17 cellular contexts compared by ENCODE assay signal in the genomic region with DNA sequence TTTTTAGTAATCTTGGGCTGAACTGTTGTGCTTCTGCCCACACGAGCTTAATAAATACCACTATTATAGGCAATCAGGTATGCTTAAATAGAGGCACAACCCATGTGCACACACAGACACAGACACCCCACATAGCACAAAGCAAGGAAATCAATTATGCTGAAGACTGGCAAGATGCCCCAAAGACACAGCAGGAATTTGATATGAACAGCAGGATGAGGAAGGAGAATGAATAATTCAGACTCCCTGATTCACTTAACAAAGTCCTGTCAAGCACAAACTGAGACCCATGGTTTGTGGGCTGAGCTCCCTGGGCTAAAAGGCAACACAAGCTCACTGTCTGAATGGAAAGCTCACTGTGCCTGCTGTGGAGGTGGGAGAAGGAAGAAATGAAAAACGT. TPM values are rescaled to one million over a fixed set of nuclear protein-coding genes. Genes with fewer than 3 reads are reported as not detected.
DNase-seq lines count a peak whose midpoint lies in the region; ATAC-seq and TF ChIP-seq lines count a peak whose summit lies in the region.
"Had no signal": no experiment of that assay in that cellular context is flagged by ENCODE, and none has a peak within 500 bp of the region (broad histone marks: within the 10 kb centered on the region; RNA-seq: fewer than 3 reads in every experiment).

No MANE protein-coding gene starts in this region.

- H4K20me1 ChIP-seq in smooth muscle cell (ENCODE audit: low read depth): peaks cover 96% of the 10 kb centered on the region
- H4K20me1 ChIP-seq: BLaER1 treated with 17β-estradiol and CSF1 and Interleukin-3, amounts not matched to agents 10 nM and 100 nM had no signal

- H3K36me3 ChIP-seq in smooth muscle cell (ENCODE audit: low read depth): no peaks in the 10 kb centered on the region
- H3K36me3 ChIP-seq: BLaER1 treated with 17β-estradiol and CSF1 and Interleukin-3, amounts not matched to agents 10 nM and 100 nM had no signal

- peaks cover 27% of the 10 kb centered on the region for H3F3A ChIP-seq in smooth muscle cell (ENCODE audit: low read depth)

- H3K9me3 Mint-ChIP-seq in HFFc6 (no peaks in the 10 kb centered on the region; the same call in 1 of the 2 replicates), endothelial cell (ENCODE audit: unreplicated experiment) (no peaks in the 10 kb centered on the region)
- H3K9me3 Mint-ChIP-seq: activated naive CD8-positive, alpha-beta T cell treated with anti-CD3 and anti-CD28 coated beads for 36 hours; activated T-cell treated with anti-CD3 and anti-CD28 coated beads, Interleukin-2, amount 50 U/mL, for 4 hours; naive thymus-derived CD4-positive, alpha-beta T cell had no signal

- H3K4me1 Mint-ChIP-seq in HFFc6 (ENCODE audit: low read depth) (no peaks in the 10 kb centered on the region; the same call in 1 of the 2 replicates), endothelial cell (ENCODE audit: unreplicated experiment) (peaks cover 34% of the 10 kb centered on the region)
- H3K4me1 Mint-ChIP-seq: naive thymus-derived CD4-positive, alpha-beta T cell had no signal

- H3K36me3 Mint-ChIP-seq in HFFc6 (ENCODE audit: low read depth) (peaks cover 13% of the 10 kb centered on the region), endothelial cell (ENCODE audit: low read depth, unreplicated experiment) (no peaks in the 10 kb centered on the region)
- H3K36me3 Mint-ChIP-seq: activated naive CD8-positive, alpha-beta T cell treated with anti-CD3 and anti-CD28 coated beads for 36 hours; naive thymus-derived CD4-positive, alpha-beta T cell had no signal

- DNase-seq in HFFc6 (no peak), astrocyte of the spinal cord (ENCODE audit: low read depth, low spot score) (peak; percentile 43), iris pigment epithelial cell (ENCODE audit: low read depth) (peak; percentile 50), smooth muscle cell (lab: John Stamatoyannopoulos, UW; ENCODE audit: unreplicated experiment) (no peak), endothelial cell (ENCODE audit: low spot score) (no peak)
- no peak for DNase-seq in activated effector memory CD4-positive, alpha-beta T cell treated with anti-CD3 and anti-CD28 coated beads, Interleukin-2, amount 50 U/mL, for 16 hours
- DNase-seq: activated naive CD8-positive, alpha-beta T cell treated with anti-CD3 and anti-CD28 coated beads for 36 hours; activated T-cell treated with anti-CD3 and anti-CD28 coated beads, Interleukin-2, amount 50 U/mL, for 4 hours; cortex of kidney; Karpas-422; naive thymus-derived CD4-positive, alpha-beta T cell; NCI-H1694; NCI-H510A; stimulated activated CD4-positive, alpha-beta T cell treated with anti-CD3 and anti-CD28 coated beads, Interleukin-2, amount 100 ng/mL, for 48 hours had no signal

- TF ChIP-seq CTCF in HFFc6 (IDR thresholded peaks at IDR 0.05): no peak
- no peak for TF ChIP-seq CTCF in astrocyte of the spinal cord (IDR thresholded peaks at IDR 0.05; ENCODE audit: low read depth, low read length)
- no peak for TF ChIP-seq CTCF in smooth muscle cell (IDR thresholded peaks at IDR 0.05; ENCODE audit: borderline replicate concordance, insufficient read depth, poor library complexity, severe bottlenecking)
- TF ChIP-seq CTCF in endothelial cell (IDR thresholded peaks at IDR 0.05; ENCODE audit: unreplicated experiment): no peak

- no peak overlapping the region for H3K9ac ChIP-seq in smooth muscle cell (ENCODE audit: low read depth)
- H3K9ac ChIP-seq: BLaER1 treated with 17β-estradiol and CSF1 and Interleukin-3, amounts not matched to agents 10 nM and 100 nM had no signal

- no peak overlapping the region for H3K4me3 ChIP-seq in astrocyte of the spinal cord (ENCODE audit: low read depth, low read length)
- H3K4me3 ChIP-seq in smooth muscle cell: no peak overlapping the region
- H3K4me3 ChIP-seq: BLaER1 treated with 17β-estradiol and CSF1 and Interleukin-3, amounts not matched to agents 10 nM and 100 nM had no signal

- no peaks in the 10 kb centered on the region for H3K9me3 ChIP-seq in smooth muscle cell (replicated peaks; ENCODE audit: low read depth)
- H3K9me3 ChIP-seq: BLaER1 treated with 17β-estradiol and CSF1 and Interleukin-3, amounts not matched to agents 10 nM and 100 nM had no signal

- H3K4me2 ChIP-seq in smooth muscle cell: peak overlapping the region; percentile 34
- H3K4me2 ChIP-seq: BLaER1 treated with 17β-estradiol and CSF1 and Interleukin-3, amounts not matched to agents 10 nM and 100 nM had no signal

- peak overlapping the region; percentile 32 for H3K27ac ChIP-seq in smooth muscle cell (ENCODE audit: low read depth)
- H3K27ac ChIP-seq: BLaER1 treated with 17β-estradiol and CSF1 and Interleukin-3, amounts not matched to agents 10 nM and 100 nM had no signal

- peaks cover 39% of the 10 kb centered on the region for H3K4me1 ChIP-seq in smooth muscle cell (ENCODE audit: low read depth)

- H3K27me3 ChIP-seq in smooth muscle cell (ENCODE audit: low read depth): no peaks in the 10 kb centered on the region
- H3K27me3 ChIP-seq: BLaER1 treated with 17β-estradiol and CSF1 and Interleukin-3, amounts not matched to agents 10 nM and 100 nM had no signal

- WGBS in smooth muscle cell (ENCODE audit: low lambda C conversion rate): 51% methylated on average over 2 of the region's 2 CpGs

- no peaks in the 10 kb centered on the region for H3K27me3 Mint-ChIP-seq in HFFc6 (ENCODE audit: insufficient read depth)
- no peaks in the 10 kb centered on the region for H3K27me3 Mint-ChIP-seq in endothelial cell (ENCODE audit: unreplicated experiment)

- H3K4me3 Mint-ChIP-seq in HFFc6 (no peak overlapping the region), endothelial cell (ENCODE audit: unreplicated experiment) (no peak overlapping the region)
- H3K4me3 Mint-ChIP-seq: activated naive CD8-positive, alpha-beta T cell treated with anti-CD3 and anti-CD28 coated beads for 36 hours; activated T-cell treated with anti-CD3 and anti-CD28 coated beads, Interleukin-2, amount 50 U/mL, for 4 hours; naive thymus-derived CD4-positive, alpha-beta T cell had no signal

- H3K79me2 ChIP-seq in smooth muscle cell (ENCODE audit: low read depth): peaks cover 75% of the 10 kb centered on the region

- H2AFZ ChIP-seq in smooth muscle cell (ENCODE audit: low read depth): no peak overlapping the region

- ATAC-seq in HG03520 (IDR thresholded peaks at IDR 0.05; ENCODE audit: unreplicated experiment): no peak
- ATAC-seq: activated T-cell treated with anti-CD3 and anti-CD28 coated beads, Interleukin-2, amount 50 U/mL, for 4 hours; esophagus mucosa; naive thymus-derived CD4-positive, alpha-beta T cell had no signal

- H3K27ac Mint-ChIP-seq in HFFc6 (peak overlapping the region; percentile 67), endothelial cell (ENCODE audit: unreplicated experiment) (no peak overlapping the region)
- H3K27ac Mint-ChIP-seq: activated naive CD8-positive, alpha-beta T cell treated with anti-CD3 and anti-CD28 coated beads for 36 hours; naive thymus-derived CD4-positive, alpha-beta T cell had no signal

- in situ Hi-C loops in astrocyte of the spinal cord (cut with HindIII; ENCODE audit: low sequenced_read_pairs): no loop called here

RNA-seq across cellular contexts. Expression of a gene that starts 42.5 kb away (rescaled TPM):
- 100 to 1,000 TPM; 139 to 165 (median 155) TPM for total RNA-seq in HFFc6 (2021; fragmentation: NEBNext Ultra II Directional; extraction: Animal tissue kit (Norgen Biotek cat#: 25700))
- total RNA-seq in smooth muscle cell (144 and 168 TPM in 2 replicates), endothelial cell (ENCODE audit: unreplicated experiment) (228 TPM)
- polyA plus RNA-seq in smooth muscle cell: 128 and 151 TPM in 2 replicates

Comparison
In these comparisons a context has a peak if more than half of its experiments do, and no peak if none do; other contexts are left out.
1. DNase-seq: peak in astrocyte of the spinal cord (single experiment) and iris pigment epithelial cell (single experiment); none in HFFc6 (single experiment), smooth muscle cell (single experiment), endothelial cell (single experiment) and activated effector memory CD4-positive, alpha-beta T cell treated with anti-CD3 and anti-CD28 coated beads, Interleukin-2, amount 50 U/mL, for 16 hours (single experiment).